In the genomic region with DNA sequence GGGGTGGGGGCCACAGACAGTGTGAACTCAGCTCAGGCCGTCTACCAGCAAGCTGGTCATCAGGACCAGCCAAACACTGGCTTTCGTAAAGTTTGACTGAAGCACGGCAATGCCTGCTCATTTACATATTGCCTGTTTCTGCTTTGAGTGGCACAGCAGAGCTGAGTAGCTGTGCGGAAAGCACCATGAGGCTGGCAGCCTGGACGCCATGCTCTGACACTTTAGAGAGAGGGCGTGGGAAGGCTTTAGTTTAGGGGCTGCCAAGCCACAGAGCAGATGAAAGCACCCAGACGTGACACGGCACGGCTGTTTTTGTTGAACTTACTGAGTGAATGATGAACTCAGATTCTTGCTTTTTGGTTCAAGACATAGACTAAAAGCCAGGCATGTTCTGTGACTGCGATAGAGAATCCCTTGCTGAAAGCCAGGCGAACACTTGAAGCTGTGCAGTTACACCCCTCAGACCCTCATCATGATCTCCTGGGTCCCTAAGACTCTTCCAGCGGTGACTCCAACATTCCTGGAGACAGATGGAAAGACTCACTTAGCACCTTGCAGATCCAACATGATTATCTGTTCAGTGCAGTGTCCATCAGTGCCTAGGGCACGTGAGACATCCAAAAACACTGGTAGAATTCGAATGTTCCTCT, we compare ENCODE assay signal across 9 cellular contexts.
A peak's percentile ranks its signal among the peaks of the same experiment; 100 is the strongest.
DNase-seq lines count a peak whose midpoint lies in the region; ATAC-seq and TF ChIP-seq lines count a peak whose summit lies in the region.
"Had no signal": no experiment of that assay in that cellular context is flagged by ENCODE, and none has a peak within 500 bp of the region (broad histone marks: within the 10 kb centered on the region; RNA-seq: fewer than 3 reads in every experiment).

No MANE protein-coding gene starts in this region.

- H3K4me3 Mint-ChIP-seq in memory B cell, result peak overlapping the region; percentile 78

- H3K9ac ChIP-seq in SU-DHL-6 (ENCODE audit: low read length), result 0 out of 2 replicates have a peak overlapping the region, but pooled peaks have one; percentile 0

- no peaks in the 10 kb centered on the region for H3K9me3 Mint-ChIP-seq in memory B cell

- H3F3A ChIP-seq in SU-DHL-6 (ENCODE audit: insufficient read depth), result peaks cover 20% of the 10 kb centered on the region; the same call in 1 of the 2 replicates

- TF ChIP-seq CTCF in SU-DHL-6 (IDR thresholded peaks at IDR 0.05; ENCODE audit: insufficient read depth, low read length, poor library complexity, severe bottlenecking), result no peak
- TF ChIP-seq CTCF in brain microvascular endothelial cell (IDR thresholded peaks at IDR 0.05; ENCODE audit: low read depth, low read length, missing control alignments), result no peak
- TF ChIP-seq CTCF in tibial artery (IDR thresholded peaks at IDR 0.05), result no peak

- no peaks in the 10 kb centered on the region for H3K36me3 Mint-ChIP-seq in memory B cell

- peak; percentile 46 for DNase-seq in HCEC 1CT
- peak; percentile 57 to 78 for DNase-seq in memory B cell (ENCODE audit: low spot score in 2 of 2)
- DNase-seq in DMS153 treated with DMSO at 0.1 percent for 48 hours (lab: John Stamatoyannopoulos, UW; ENCODE audit: unreplicated experiment), result no peak
- no peak for DNase-seq in brain microvascular endothelial cell
- no peak for DNase-seq in tibial artery
- DNase-seq in GOT3 (lab: John Stamatoyannopoulos, UW), result no peak

- H3K4me2 ChIP-seq in SU-DHL-6 (ENCODE audit: low read depth, low read length, poor library complexity, severe bottlenecking), result peak overlapping the region; percentile 43

- H3K79me2 ChIP-seq in SU-DHL-6 (ENCODE audit: insufficient read depth, low read length), result no peaks in the 10 kb centered on the region

- H3K9me3 ChIP-seq in SU-DHL-6 (ENCODE audit: insufficient read depth, low read length) (no peaks in the 10 kb centered on the region), tibial artery (no peaks in the 10 kb centered on the region)

- no peaks in the 10 kb centered on the region for H3K27me3 Mint-ChIP-seq in memory B cell

- H3K4me1 Mint-ChIP-seq in memory B cell, result peaks cover 35% of the 10 kb centered on the region

- no peaks in the 10 kb centered on the region for H3K9me2 ChIP-seq in SU-DHL-6 (replicated peaks; ENCODE audit: insufficient read depth, low read length)

- H3K4me1 ChIP-seq in tibial artery, result no peaks in the 10 kb centered on the region

- H3K27ac ChIP-seq in SU-DHL-6 (ENCODE audit: low read depth, low read length), result peak overlapping the region; percentile 44
- no peak overlapping the region for H3K27ac ChIP-seq in brain microvascular endothelial cell
- H3K27ac ChIP-seq in tibial artery, result no peak overlapping the region

- H4K20me1 ChIP-seq in SU-DHL-6 (ENCODE audit: low read depth, low read length), result no peaks in the 10 kb centered on the region

- H3K27me3 ChIP-seq in SU-DHL-6 (ENCODE audit: low read length), result no peaks in the 10 kb centered on the region
- H3K27me3 ChIP-seq in brain microvascular endothelial cell (replicated peaks), result no peaks in the 10 kb centered on the region
- no peaks in the 10 kb centered on the region for H3K27me3 ChIP-seq in tibial artery

- intact Hi-C loops in tibial artery (cut with DNase I; ENCODE audit: low total_unique reads), result no loop called here

- ATAC-seq in GM18858 (IDR thresholded peaks at IDR 0.05; ENCODE audit: unreplicated experiment), result peak; percentile 96
- ATAC-seq in memory B cell (ENCODE audit: low read depth), result peak; percentile 100
- ATAC-seq: Panc1 had no signal

- H3K4me3 ChIP-seq in SU-DHL-6 (ENCODE audit: insufficient read depth, low read length, poor library complexity, severe bottlenecking) (no peak overlapping the region), brain microvascular endothelial cell (ENCODE audit: low read depth, low read length) (no peak overlapping the region), tibial artery (no peak overlapping the region)

- H3K36me3 ChIP-seq in SU-DHL-6 (ENCODE audit: low read length) (peaks cover 2% of the 10 kb centered on the region; the same call in 1 of the 2 replicates), brain microvascular endothelial cell (replicated peaks) (peaks cover 4% of the 10 kb centered on the region), tibial artery (peaks cover 28 to 44% (median 36%) of the 10 kb centered on the region in 3 donors)

- H3K27ac Mint-ChIP-seq in memory B cell, result peak overlapping the region; percentile 90

- in situ Hi-C loops in brain microvascular endothelial cell (cut with HindIII; ENCODE audit: low pct_ligation_motif_present, low sequenced_read_pairs), result no loop called here

- H2AFZ ChIP-seq in SU-DHL-6 (ENCODE audit: low read depth, low read length, severe bottlenecking), result no peak overlapping the region

Comparison
In these comparisons a context has a peak if more than half of its experiments do, and no peak if none do; other contexts are left out.
1. DNase-seq: peak in HCEC 1CT (single experiment) and memory B cell (2 of 2); none in DMS153 treated with DMSO at 0.1 percent for 48 hours (single experiment), brain microvascular endothelial cell (single experiment), tibial artery (0 of 2) and GOT3 (single experiment).